Comparison of ENCODE assay signal across 9 cellular contexts in genomic region chr22:36378080-36378788, GRCh38. TPM values are rescaled to one million over a fixed set of nuclear protein-coding genes. Genes with fewer than 3 reads are reported as not detected.
A peak's percentile ranks its signal among the peaks of the same experiment; 100 is the strongest.
DNase-seq lines count a peak whose midpoint lies in the region; ATAC-seq and TF ChIP-seq lines count a peak whose summit lies in the region.
"Had no signal": no experiment of that assay in that cellular context is flagged by ENCODE, and none has a peak within 500 bp of the region (broad histone marks: within the 10 kb centered on the region; RNA-seq: fewer than 3 reads in every experiment).

No MANE protein-coding gene starts in this region.

- H3K9me3 ChIP-seq in heart right ventricle (no peaks in the 10 kb centered on the region), upper lobe of right lung (no peaks in the 10 kb centered on the region)
- H3K9me3 ChIP-seq in naive thymus-derived CD4-positive, alpha-beta T cell (ENCODE audit: control insufficient read depth in 2 of 3, low read length in 3 of 3) = no peaks in the 10 kb centered on the region
- H3K9me3 ChIP-seq: MG63 had no signal

- no peaks in the 10 kb centered on the region for H3K9me3 Mint-ChIP-seq in naive thymus-derived CD4-positive, alpha-beta T cell

- CTCF ChIA-PET in naive thymus-derived CD4-positive, alpha-beta T cell (lab: Charles Lee) = interaction anchor here (0.7 to 6.0 kb wide), 10 partner anchors 8 to 91 kb away, joined by 3 to 31 read pairs (median 4); no protein-coding TSS in a partner anchor

- H3K27me3 Mint-ChIP-seq in naive thymus-derived CD4-positive, alpha-beta T cell = no peaks in the 10 kb centered on the region

- H3K36me3 ChIP-seq in heart right ventricle = peaks cover 0 to 90% (median 4%) of the 10 kb centered on the region in 9 donors
- H3K36me3 ChIP-seq in brain microvascular endothelial cell (replicated peaks) = peaks cover 77% of the 10 kb centered on the region
- peaks cover 0 to 13% (median 5%) of the 10 kb centered on the region in 3 experiments for H3K36me3 ChIP-seq in naive thymus-derived CD4-positive, alpha-beta T cell (ENCODE audit: control insufficient read depth in 2 of 3, insufficient read depth in 3 of 3, low read length in 3 of 3)
- H3K36me3 ChIP-seq in upper lobe of right lung = peaks cover 32% of the 10 kb centered on the region

- in situ Hi-C loops in brain microvascular endothelial cell (cut with HindIII; ENCODE audit: low pct_ligation_motif_present, low sequenced_read_pairs) = no loop called here

- intact Hi-C loops in heart right ventricle (cut with DNase I) = loop anchor here in 1 of 10 donors (10.0 kb wide), 1 partner anchor 53 kb away; no protein-coding TSS in a partner anchor
- intact Hi-C loops in left ventricle myocardium superior (cut with micrococcal nuclease) = no loop called here
- intact Hi-C loops in naive thymus-derived CD4-positive, alpha-beta T cell (cut with micrococcal nuclease) = loop anchor here in 1 of 2 donors (2.0 kb wide), 1 partner anchor 13 kb away; no protein-coding TSS in a partner anchor
- intact Hi-C loops in upper lobe of right lung (cut with DNase I) = no loop called here

- TF ChIP-seq CTCF in heart right ventricle (IDR thresholded peaks at IDR 0.05) (no peak), brain microvascular endothelial cell (IDR thresholded peaks at IDR 0.05; ENCODE audit: low read depth, low read length, missing control alignments) (no peak), upper lobe of right lung (IDR thresholded peaks at IDR 0.05) (no peak)

- peaks cover 43 to 100% (median 99%) of the 10 kb centered on the region in 9 donors for H3K4me1 ChIP-seq in heart right ventricle
- H3K4me1 ChIP-seq in naive thymus-derived CD4-positive, alpha-beta T cell (ENCODE audit: control insufficient read depth in 2 of 2, insufficient read depth in 2 of 2, low read length in 2 of 2) = peaks cover 87 to 92% of the 10 kb centered on the region in 2 donors
- H3K4me1 ChIP-seq in upper lobe of right lung = peaks cover 98% of the 10 kb centered on the region

- ATAC-seq in heart right ventricle (no peak), left ventricle myocardium superior (no peak), upper lobe of right lung (no peak), HG03442 (IDR thresholded peaks at IDR 0.05; ENCODE audit: unreplicated experiment) (no peak), GM21723 (IDR thresholded peaks at IDR 0.05; ENCODE audit: unreplicated experiment) (no peak)
- ATAC-seq in naive thymus-derived CD4-positive, alpha-beta T cell = no peak

- H3K27ac ChIP-seq in heart right ventricle (peak overlapping the region; percentile 4 to 87 (median 60)), brain microvascular endothelial cell (peak overlapping the region; percentile 59), upper lobe of right lung (peak overlapping the region; percentile 71)
- H3K27ac ChIP-seq in naive thymus-derived CD4-positive, alpha-beta T cell (ENCODE audit: low read depth, low read length) = peak overlapping the region; percentile 80

- POLR2A ChIA-PET in naive thymus-derived CD4-positive, alpha-beta T cell (lab: Charles Lee) = interaction anchor here (0.6 to 47.8 kb wide), 10 partner anchors 7 to 92 kb away, joined by 3 to 1512 read pairs (median 5); partner anchors contain the start of gene MYH9

- H3K4me3 Mint-ChIP-seq in naive thymus-derived CD4-positive, alpha-beta T cell = peak overlapping the region; percentile 80 to 92 (median 88)

- peak overlapping the region in 1 of 10 donors; percentile 20 for H3K4me3 ChIP-seq in heart right ventricle
- H3K4me3 ChIP-seq in brain microvascular endothelial cell (ENCODE audit: low read depth, low read length) = no peak overlapping the region
- peak overlapping the region; percentile 15 for H3K4me3 ChIP-seq in naive thymus-derived CD4-positive, alpha-beta T cell (ENCODE audit: low read length)
- peak overlapping the region; percentile 10 for H3K4me3 ChIP-seq in upper lobe of right lung
- H3K4me3 ChIP-seq: MG63 had no signal

- H3K27me3 ChIP-seq in heart right ventricle = no peaks in the 10 kb centered on the region
- H3K27me3 ChIP-seq in brain microvascular endothelial cell (replicated peaks) = no peaks in the 10 kb centered on the region
- H3K27me3 ChIP-seq in naive thymus-derived CD4-positive, alpha-beta T cell (ENCODE audit: control insufficient read depth in 2 of 2, insufficient read depth in 2 of 2, low read length in 2 of 2) = no peaks in the 10 kb centered on the region
- no peaks in the 10 kb centered on the region for H3K27me3 ChIP-seq in upper lobe of right lung
- H3K27me3 ChIP-seq: MG63 had no signal

- peaks cover 47 to 96% (median 90%) of the 10 kb centered on the region in 7 donors for H3K4me1 Mint-ChIP-seq in naive thymus-derived CD4-positive, alpha-beta T cell

- WGBS in heart right ventricle, 2 donors = 68 to 77% methylated on average over 13 of the region's 13 CpGs

- peak overlapping the region; percentile 95 to 100 (median 98) for H3K27ac Mint-ChIP-seq in naive thymus-derived CD4-positive, alpha-beta T cell

- DNase-seq in heart right ventricle (no peak), left ventricle myocardium superior (no peak), brain microvascular endothelial cell (no peak), upper lobe of right lung (no peak), C1 segment of cervical spinal cord (lab: John Stamatoyannopoulos, UW) (no peak)
- no peak for DNase-seq in naive thymus-derived CD4-positive, alpha-beta T cell
- DNase-seq: MG63 had no signal

- H3K36me3 Mint-ChIP-seq in naive thymus-derived CD4-positive, alpha-beta T cell = peaks cover 2 to 52% (median 25%) of the 10 kb centered on the region in 5 donors

RNA-seq across cellular contexts. Expression of gene MYH9, which starts 9.5 kb away (rescaled TPM):
- total RNA-seq in heart right ventricle (100 to 1,000 TPM; 132 to 345 (median 189) TPM), left ventricle myocardium superior (161 TPM), upper lobe of right lung (842 TPM)
- 100 to 1,000 TPM; 134 to 243 TPM for polyA plus RNA-seq in heart right ventricle
- total RNA-seq in naive thymus-derived CD4-positive, alpha-beta T cell = 100 to 1,000 TPM; 650 to 900 (median 803) TPM
- 100 to 1,000 TPM in 1 of 2 donors, 10 to 100 TPM in 1; 95.5 to 501 TPM for polyA plus RNA-seq in naive thymus-derived CD4-positive, alpha-beta T cell
